In genomic region chr1:160933305-160933704, GRCh38 we compare ENCODE assay signal across 1 cellular context. TPM values are rescaled to one million over a fixed set of nuclear protein-coding genes. Genes with fewer than 3 reads are reported as not detected.
"Had no signal": no experiment of that assay in that cellular context is flagged by ENCODE, and none has a peak within 500 bp of the region (broad histone marks: within the 10 kb centered on the region; RNA-seq: fewer than 3 reads in every experiment).

No MANE protein-coding gene starts in this region.

RNA-seq across cellular contexts. Expression of gene ITLN2, which starts 21.3 kb away (rescaled TPM):
- total RNA-seq: GM12878 had no signal
- polyA plus RNA-seq: GM12878 had no signal

RNA-seq across cellular contexts. Expression of gene ITLN1, which starts 48.3 kb away (rescaled TPM):
- total RNA-seq: GM12878 had no signal
- polyA plus RNA-seq: GM12878 had no signal
